8 cellular contexts compared by ENCODE assay signal in genomic region chr11:27471067-27471587, GRCh38. TPM values are rescaled to one million over a fixed set of nuclear protein-coding genes. Genes with fewer than 3 reads are reported as not detected.
DNase-seq lines count a peak whose midpoint lies in the region; ATAC-seq, FAIRE-seq and TF ChIP-seq lines count a peak whose summit lies in the region.

No MANE protein-coding gene starts in this region.

- H3K79me2 ChIP-seq in KMS-11 (ENCODE audit: insufficient read depth, low read depth), result peaks cover 25% of the 10 kb centered on the region; the same call in 1 of the 2 replicates

- peak overlapping the region; percentile 87 for H3K4me2 ChIP-seq in KMS-11

- peaks cover 8% of the 10 kb centered on the region for H3K4me1 ChIP-seq in CD8-positive, alpha-beta T cell (ENCODE audit: insufficient read depth, low read length)
- H3K4me1 ChIP-seq in KMS-11 (ENCODE audit: low read depth, poor library complexity, severe bottlenecking) (peaks cover 17% of the 10 kb centered on the region), mononuclear cell (ENCODE audit: insufficient read depth, low read length) (peaks cover 11% of the 10 kb centered on the region)

- H4K20me1 ChIP-seq in KMS-11 (ENCODE audit: insufficient read depth), result no peaks in the 10 kb centered on the region

- no peak for FAIRE-seq in D721Med (lab: Jason Lieb, UNC)

- peaks cover 3% of the 10 kb centered on the region for H3K36me3 Mint-ChIP-seq in CD8-positive, alpha-beta T cell
- no peaks in the 10 kb centered on the region for H3K36me3 Mint-ChIP-seq in activated T-helper 2 cell treated with anti-CD3 and anti-CD28 coated beads, Interferon-gamma antibody, Interleukin-2, Interleukin-4, amounts not matched to agents 10 μg/mL and 5 μg/mL and 100 μg/mL, durations not matched to agents 14 hours and 24 hours and 36 hours (ENCODE audit: low read depth)

- H3K27ac Mint-ChIP-seq in CD8-positive, alpha-beta T cell, result no peak overlapping the region
- H3K27ac Mint-ChIP-seq in activated T-helper 2 cell treated with anti-CD3 and anti-CD28 coated beads, Interferon-gamma antibody, Interleukin-2, Interleukin-4, amounts not matched to agents 10 μg/mL and 5 μg/mL and 100 μg/mL, durations not matched to agents 14 hours and 24 hours and 36 hours, result no peak overlapping the region

- ATAC-seq in CD8-positive, alpha-beta T cell, result no peak
- ATAC-seq in HG02759 (IDR thresholded peaks at IDR 0.05; ENCODE audit: unreplicated experiment), result no peak

- peaks cover 15% of the 10 kb centered on the region for H3K4me1 Mint-ChIP-seq in CD8-positive, alpha-beta T cell (ENCODE audit: low read depth)
- H3K4me1 Mint-ChIP-seq in activated T-helper 2 cell treated with anti-CD3 and anti-CD28 coated beads, Interferon-gamma antibody, Interleukin-2, Interleukin-4, amounts not matched to agents 10 μg/mL and 5 μg/mL and 100 μg/mL, durations not matched to agents 14 hours and 24 hours and 36 hours (ENCODE audit: low read depth), result peaks cover 4% of the 10 kb centered on the region

- H3K27me3 Mint-ChIP-seq in CD8-positive, alpha-beta T cell (ENCODE audit: low read depth), result peaks cover 39% of the 10 kb centered on the region
- peaks cover 73% of the 10 kb centered on the region for H3K27me3 Mint-ChIP-seq in activated T-helper 2 cell treated with anti-CD3 and anti-CD28 coated beads, Interferon-gamma antibody, Interleukin-2, Interleukin-4, amounts not matched to agents 10 μg/mL and 5 μg/mL and 100 μg/mL, durations not matched to agents 14 hours and 24 hours and 36 hours (ENCODE audit: low read depth)

- H3K9ac ChIP-seq in KMS-11, result peak overlapping the region; percentile 42; the same call in 1 of the 2 replicates

- TF ChIP-seq CTCF in CD8-positive, alpha-beta T cell (IDR thresholded peaks at IDR 0.05), result no peak
- no peak for TF ChIP-seq CTCF in KMS-11 (conservative IDR thresholded peaks at IDR 0.05; ENCODE audit: low read depth, low read length)
- TF ChIP-seq CTCF in D721Med (IDR thresholded peaks at IDR 0.05; ENCODE audit: insufficient read depth, missing control alignments), result no peak

- peak overlapping the region; percentile 73 for H2AFZ ChIP-seq in KMS-11 (ENCODE audit: low read depth)

- CTCF ChIA-PET in CD8-positive, alpha-beta T cell (lab: Charles Lee), result interaction anchor here (1.4 kb wide), 1 partner anchor 14 kb away, joined by 7 read pairs; no protein-coding TSS in a partner anchor

- H3K4me3 Mint-ChIP-seq in CD8-positive, alpha-beta T cell, result peak overlapping the region; percentile 85
- no peak overlapping the region for H3K4me3 Mint-ChIP-seq in activated T-helper 2 cell treated with anti-CD3 and anti-CD28 coated beads, Interferon-gamma antibody, Interleukin-2, Interleukin-4, amounts not matched to agents 10 μg/mL and 5 μg/mL and 100 μg/mL, durations not matched to agents 14 hours and 24 hours and 36 hours (ENCODE audit: low read depth)

- H3K4me3 ChIP-seq in CD8-positive, alpha-beta T cell (ENCODE audit: low read depth, low read length), result peak overlapping the region; percentile 72
- H3K4me3 ChIP-seq in KMS-11 (IDR thresholded peaks at IDR 0.05; ENCODE audit: insufficient read depth, low read depth, low read length), result peak overlapping the region; percentile 31
- H3K4me3 ChIP-seq in mononuclear cell (ENCODE audit: low read length), result peak overlapping the region; percentile 28

- POLR2A ChIA-PET in CD8-positive, alpha-beta T cell (lab: Charles Lee), result no interaction called here

- no peaks in the 10 kb centered on the region for H3K27me3 ChIP-seq in CD8-positive, alpha-beta T cell (ENCODE audit: insufficient read depth, low read length)
- H3K27me3 ChIP-seq in KMS-11 (ENCODE audit: insufficient read depth, low read depth) (no peaks in the 10 kb centered on the region), mononuclear cell (ENCODE audit: insufficient read depth, low read length) (peaks cover 16% of the 10 kb centered on the region)

- H3K9me3 Mint-ChIP-seq in CD8-positive, alpha-beta T cell, result no peaks in the 10 kb centered on the region
- no peaks in the 10 kb centered on the region for H3K9me3 Mint-ChIP-seq in activated T-helper 2 cell treated with anti-CD3 and anti-CD28 coated beads, Interferon-gamma antibody, Interleukin-2, Interleukin-4, amounts not matched to agents 10 μg/mL and 5 μg/mL and 100 μg/mL, durations not matched to agents 14 hours and 24 hours and 36 hours

- intact Hi-C loops in CD8-positive, alpha-beta T cell (cut with DNase I, micrococcal nuclease), result loop anchor here in 1 of 2 experiments (5.0 kb wide), 1 partner anchor 109 kb away; the partner anchor contains the start of gene CCDC34
- intact Hi-C loops in activated T-helper 2 cell treated with anti-CD3 and anti-CD28 coated beads, Interferon-gamma antibody, Interleukin-2, Interleukin-4, amounts not matched to agents 10 μg/mL and 5 μg/mL and 100 μg/mL, durations not matched to agents 14 hours and 24 hours and 36 hours (cut with micrococcal nuclease), result loop anchor here (5.0 kb wide), 2 partner anchors 84 to 109 kb away; partner anchors contain the start of gene CCDC34

- no peaks in the 10 kb centered on the region for H3K36me3 ChIP-seq in CD8-positive, alpha-beta T cell (ENCODE audit: insufficient read depth, low read length)
- H3K36me3 ChIP-seq in KMS-11 (ENCODE audit: insufficient read depth), result no peaks in the 10 kb centered on the region

- H3K27ac ChIP-seq in CD8-positive, alpha-beta T cell (ENCODE audit: low read depth, low read length), result no peak overlapping the region
- no peak overlapping the region for H3K27ac ChIP-seq in KMS-11

- no peak for DNase-seq in CD8-positive, alpha-beta T cell
- DNase-seq in cerebellar cortex (ENCODE audit: low spot score) (peak; percentile 82), D721Med (ENCODE audit: insufficient read length, low spot score) (no peak), T-helper 1 cell (no peak)
- no peak for DNase-seq in activated T-helper 2 cell treated with anti-CD3 and anti-CD28 coated beads, Interferon-gamma antibody, Interleukin-2, Interleukin-4, amounts not matched to agents 10 μg/mL and 5 μg/mL and 100 μg/mL, durations not matched to agents 14 hours and 24 hours and 36 hours (ENCODE audit: low spot score)

- H3K9me3 ChIP-seq in CD8-positive, alpha-beta T cell (ENCODE audit: low read length), result no peaks in the 10 kb centered on the region
- no peaks in the 10 kb centered on the region for H3K9me3 ChIP-seq in mononuclear cell (ENCODE audit: low read depth, low read length)

RNA-seq across cellular contexts. Expression of gene LGR4, which starts 1.5 kb away (rescaled TPM):
- total RNA-seq in CD8-positive, alpha-beta T cell, result under 1 TPM; 0.22 to 0.90 TPM
- 2.3 TPM for total RNA-seq in mononuclear cell
- 0.05 and 0.14 TPM in 2 replicates for total RNA-seq in activated T-helper 2 cell treated with anti-CD3 and anti-CD28 coated beads, Interferon-gamma antibody, Interleukin-2, Interleukin-4, amounts not matched to agents 10 μg/mL and 5 μg/mL and 100 μg/mL, durations not matched to agents 14 hours and 24 hours and 36 hours

RNA-seq across cellular contexts. Expression of gene LIN7C, which starts 35.4 kb away (rescaled TPM):
- 10 to 100 TPM; 24.0 to 26.0 TPM for total RNA-seq in CD8-positive, alpha-beta T cell
- total RNA-seq in mononuclear cell, result 36.6 TPM
- 29.6 and 31.0 TPM in 2 replicates for total RNA-seq in activated T-helper 2 cell treated with anti-CD3 and anti-CD28 coated beads, Interferon-gamma antibody, Interleukin-2, Interleukin-4, amounts not matched to agents 10 μg/mL and 5 μg/mL and 100 μg/mL, durations not matched to agents 14 hours and 24 hours and 36 hours
